8 cellular contexts compared by ENCODE assay signal in the genomic region with DNA sequence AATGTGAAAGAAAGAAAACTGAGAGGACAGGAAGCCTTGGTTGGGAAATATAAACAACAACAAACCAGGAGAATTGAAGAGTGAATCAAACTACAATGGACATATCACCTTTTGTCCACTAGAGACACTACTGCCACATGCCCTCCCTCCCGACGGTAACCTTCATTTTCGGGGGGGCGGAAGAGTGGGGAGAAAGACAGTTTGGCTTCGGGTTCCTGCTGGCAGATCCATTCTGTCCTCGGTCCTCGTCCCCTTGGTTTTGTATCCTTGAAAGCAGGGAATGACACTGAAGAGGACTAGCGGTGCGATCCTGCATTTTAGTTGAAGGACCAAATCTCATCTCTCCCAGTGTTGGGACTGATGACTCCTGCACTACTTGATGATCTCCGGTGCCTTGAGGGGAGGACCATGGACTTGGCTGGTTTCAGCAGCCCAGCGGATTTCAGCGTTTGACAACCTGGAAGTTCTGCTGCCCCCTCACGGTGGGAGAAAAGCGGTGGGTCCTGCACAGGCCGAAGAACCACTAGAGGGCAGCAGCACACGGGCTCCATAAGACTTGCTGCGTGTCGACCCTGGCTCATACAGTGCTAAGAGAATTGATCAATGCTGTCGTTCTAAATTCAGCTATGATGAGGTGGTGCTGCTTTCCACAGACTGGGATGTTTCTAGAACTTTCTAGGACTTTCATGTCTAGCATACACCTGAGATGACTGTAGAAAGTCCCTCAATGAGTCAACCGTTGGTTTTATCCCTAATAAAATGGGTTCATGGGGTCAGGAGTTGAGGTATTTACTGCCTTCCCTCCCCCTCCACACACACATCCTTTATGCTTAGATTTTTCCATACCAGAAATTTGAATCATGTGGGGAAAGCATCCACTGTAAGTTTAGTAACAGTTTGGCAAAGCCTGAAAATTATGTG. TPM values are rescaled to one million over a fixed set of nuclear protein-coding genes. Genes with fewer than 3 reads are reported as not detected.
DNase-seq lines count a peak whose midpoint lies in the region; ATAC-seq and TF ChIP-seq lines count a peak whose summit lies in the region.

No MANE protein-coding gene starts in this region.

- peak overlapping the region; percentile 80 for H3K4me3 Mint-ChIP-seq in activated T-helper 2 cell treated with anti-CD3 and anti-CD28 coated beads, Interferon-gamma antibody, Interleukin-2, Interleukin-4, amounts not matched to agents 10 μg/mL and 5 μg/mL and 100 μg/mL, durations not matched to agents 14 hours and 24 hours and 36 hours (ENCODE audit: low read depth)
- H3K4me3 Mint-ChIP-seq in nephron, result peak overlapping the region; percentile 50 to 84 (median 73)

- H3K27me3 Mint-ChIP-seq in activated T-helper 2 cell treated with anti-CD3 and anti-CD28 coated beads, Interferon-gamma antibody, Interleukin-2, Interleukin-4, amounts not matched to agents 10 μg/mL and 5 μg/mL and 100 μg/mL, durations not matched to agents 14 hours and 24 hours and 36 hours (ENCODE audit: low read depth), result no peaks in the 10 kb centered on the region
- no peaks in the 10 kb centered on the region for H3K27me3 Mint-ChIP-seq in nephron (ENCODE audit: low read depth)

- peaks cover 44% of the 10 kb centered on the region for H3K4me1 Mint-ChIP-seq in activated T-helper 2 cell treated with anti-CD3 and anti-CD28 coated beads, Interferon-gamma antibody, Interleukin-2, Interleukin-4, amounts not matched to agents 10 μg/mL and 5 μg/mL and 100 μg/mL, durations not matched to agents 14 hours and 24 hours and 36 hours (ENCODE audit: low read depth)
- H3K4me1 Mint-ChIP-seq in nephron, result no peaks in the 10 kb centered on the region

- peak; percentile 99 for ATAC-seq in stimulated activated naive CD8-positive, alpha-beta T cell treated with anti-CD3 and anti-CD28 coated beads, Interleukin-15, Interleukin-2, amounts not matched to agents 100 U/mL and 50 U/mL, for 24 hours

- H3K27ac ChIP-seq in RWPE1, result peak overlapping the region; percentile 63

- intact Hi-C loops in activated T-helper 2 cell treated with anti-CD3 and anti-CD28 coated beads, Interferon-gamma antibody, Interleukin-2, Interleukin-4, amounts not matched to agents 10 μg/mL and 5 μg/mL and 100 μg/mL, durations not matched to agents 14 hours and 24 hours and 36 hours (cut with micrococcal nuclease), result loop anchor here (1.0 to 5.0 kb wide), 14 partner anchors 16 to 451 kb away; a partner anchor contains a TSS

- TF ChIP-seq CTCF in RWPE1 (conservative IDR thresholded peaks at IDR 0.05; ENCODE audit: low read depth) (peak; percentile 100), fibroblast of pulmonary artery (IDR thresholded peaks at IDR 0.05; ENCODE audit: low read length, missing control alignments) (no peak), nephron (IDR thresholded peaks at IDR 0.05; ENCODE audit: unreplicated experiment in 3 of 3) (peak; percentile 99 to 100 (median 100))

- no peaks in the 10 kb centered on the region for H3K36me3 Mint-ChIP-seq in activated T-helper 2 cell treated with anti-CD3 and anti-CD28 coated beads, Interferon-gamma antibody, Interleukin-2, Interleukin-4, amounts not matched to agents 10 μg/mL and 5 μg/mL and 100 μg/mL, durations not matched to agents 14 hours and 24 hours and 36 hours (ENCODE audit: low read depth)
- H3K36me3 Mint-ChIP-seq in nephron (ENCODE audit: low read depth), result no peaks in the 10 kb centered on the region

- H3K27me3 ChIP-seq in H7 (ENCODE audit: control insufficient read depth, insufficient read depth, low read length), result no peaks in the 10 kb centered on the region

- no peaks in the 10 kb centered on the region for H3K36me3 ChIP-seq in H7 (replicated peaks; ENCODE audit: control insufficient read depth, insufficient read depth, low read length)

- no peak overlapping the region for H3K4me3 ChIP-seq in H7 (ENCODE audit: insufficient read depth, low read depth, low read length)
- H3K4me3 ChIP-seq in fibroblast of pulmonary artery (replicated peaks; ENCODE audit: low read depth, low read length), result peak overlapping the region; percentile 54

- POLR2A ChIA-PET in RWPE1 (lab: Yijun Ruan, JAX; ENCODE audit: low non-redundant PET), result no interaction called here

- H3K9me3 Mint-ChIP-seq in activated T-helper 2 cell treated with anti-CD3 and anti-CD28 coated beads, Interferon-gamma antibody, Interleukin-2, Interleukin-4, amounts not matched to agents 10 μg/mL and 5 μg/mL and 100 μg/mL, durations not matched to agents 14 hours and 24 hours and 36 hours, result no peaks in the 10 kb centered on the region
- H3K9me3 Mint-ChIP-seq in nephron, result no peaks in the 10 kb centered on the region

- CTCF ChIA-PET in RWPE1 (lab: Yijun Ruan, JAX), result interaction anchor here (0.6 to 1.2 kb wide), 7 partner anchors 9 to 210 kb away, joined by 3 to 8 read pairs (median 3); no protein-coding TSS in a partner anchor

- DNase-seq in ELR (ENCODE audit: low read depth), result peak; percentile 96
- peak; percentile 89 for DNase-seq in H7
- peak; percentile 96 for DNase-seq in LoVo (ENCODE audit: low spot score)
- peak; percentile 83 for DNase-seq in RWPE1 (ENCODE audit: low spot score)
- DNase-seq in activated T-helper 2 cell treated with anti-CD3 and anti-CD28 coated beads, Interferon-gamma antibody, Interleukin-2, Interleukin-4, amounts not matched to agents 10 μg/mL and 5 μg/mL and 100 μg/mL, durations not matched to agents 14 hours and 24 hours and 36 hours (ENCODE audit: low spot score), result peak; percentile 85
- peak; percentile 97 for DNase-seq in fibroblast of pulmonary artery (ENCODE audit: low read depth)
- peak; percentile 89 for DNase-seq in stimulated activated naive CD8-positive, alpha-beta T cell treated with anti-CD3 and anti-CD28 coated beads, Interleukin-15, Interleukin-2, amounts not matched to agents 100 U/mL and 50 U/mL, for 24 hours

- H3K27ac Mint-ChIP-seq in activated T-helper 2 cell treated with anti-CD3 and anti-CD28 coated beads, Interferon-gamma antibody, Interleukin-2, Interleukin-4, amounts not matched to agents 10 μg/mL and 5 μg/mL and 100 μg/mL, durations not matched to agents 14 hours and 24 hours and 36 hours, result peak overlapping the region; percentile 84
- H3K27ac Mint-ChIP-seq in nephron, result peak overlapping the region in 2 of 3 experiments; percentile 19 to 29

RNA-seq across cellular contexts. Expression of a gene that starts 15.1 kb away (rescaled TPM):
- total RNA-seq in H7 (2014; rRNA removed; shearing (Covaris generic)), result 34.3 and 34.6 TPM in 2 replicates
- total RNA-seq in activated T-helper 2 cell treated with anti-CD3 and anti-CD28 coated beads, Interferon-gamma antibody, Interleukin-2, Interleukin-4, amounts not matched to agents 10 μg/mL and 5 μg/mL and 100 μg/mL, durations not matched to agents 14 hours and 24 hours and 36 hours, result 37.4 and 40.3 TPM in 2 replicates
